Comparison of ENCODE assay signal across 11 cellular contexts in the genomic region with DNA sequence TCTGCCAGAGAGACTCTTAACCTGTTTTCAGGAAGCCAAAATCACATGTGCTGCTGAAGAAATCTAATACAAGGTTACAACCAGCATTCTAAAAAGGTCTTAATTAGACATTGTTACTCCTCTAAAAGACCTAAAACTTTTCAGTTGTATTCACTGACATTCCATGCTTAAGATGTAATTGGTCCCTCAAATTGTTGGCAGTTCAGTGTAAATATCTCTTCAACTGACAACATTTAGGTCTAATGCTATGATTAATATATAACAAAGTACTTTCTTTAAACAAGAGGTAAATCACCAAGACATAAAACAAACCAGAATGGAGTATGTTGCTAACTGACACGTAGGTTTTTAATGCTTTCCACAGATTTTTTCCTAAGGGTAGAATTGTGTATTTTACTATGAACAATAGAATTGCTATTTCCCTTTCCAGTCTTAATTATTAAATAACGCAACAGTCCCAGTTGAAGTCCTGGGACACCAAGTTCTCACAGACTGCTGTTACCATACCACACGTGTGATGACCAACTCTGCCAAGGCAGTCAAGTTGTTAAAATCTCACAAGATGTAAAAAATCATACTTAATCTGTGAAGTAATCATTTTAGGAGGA. TPM values are rescaled to one million over a fixed set of nuclear protein-coding genes. Genes with fewer than 3 reads are reported as not detected.
DNase-seq lines count a peak whose midpoint lies in the region; ATAC-seq, FAIRE-seq and TF ChIP-seq lines count a peak whose summit lies in the region.
"Had no signal": no experiment of that assay in that cellular context is flagged by ENCODE, and none has a peak within 500 bp of the region (broad histone marks: within the 10 kb centered on the region; RNA-seq: fewer than 3 reads in every experiment).

No MANE protein-coding gene starts in this region.

- H3K9me3 ChIP-seq in astrocyte (ENCODE audit: insufficient read depth, low read depth, low read length) (no peaks in the 10 kb centered on the region), subcutaneous abdominal adipose tissue (ENCODE audit: control insufficient read depth in 5 of 5, low read length in 5 of 5) (no peaks in the 10 kb centered on the region)
- H3K9me3 ChIP-seq in naive thymus-derived CD4-positive, alpha-beta T cell (ENCODE audit: control insufficient read depth in 2 of 3, low read length in 3 of 3) = no peaks in the 10 kb centered on the region

- H3K36me3 Mint-ChIP-seq in astrocyte (ENCODE audit: low read depth, unreplicated experiment) = peaks cover 2% of the 10 kb centered on the region
- H3K36me3 Mint-ChIP-seq in naive thymus-derived CD4-positive, alpha-beta T cell = peaks cover 0 to 5% (median 0%) of the 10 kb centered on the region in 5 donors

- TF ChIP-seq CTCF in astrocyte (IDR thresholded peaks at IDR 0.05; ENCODE audit: insufficient read depth, low read depth, low read length) = no peak

- H3K4me3 ChIP-seq in astrocyte (ENCODE audit: insufficient read depth, low read depth, low read length) (no peak overlapping the region), subcutaneous abdominal adipose tissue (ENCODE audit: low read depth in 1 of 5, low read length in 5 of 5) (peak overlapping the region in 3 of 5 donors; percentile 28 to 40 (median 36))
- no peak overlapping the region for H3K4me3 ChIP-seq in naive thymus-derived CD4-positive, alpha-beta T cell (ENCODE audit: low read length)

- no peak overlapping the region for H2AFZ ChIP-seq in astrocyte (ENCODE audit: low read depth, low read length)

- H3K9me3 Mint-ChIP-seq in astrocyte (ENCODE audit: unreplicated experiment) = no peaks in the 10 kb centered on the region
- H3K9me3 Mint-ChIP-seq in naive thymus-derived CD4-positive, alpha-beta T cell = peaks cover 0 to 5% (median 0%) of the 10 kb centered on the region in 11 donors

- H4K20me1 ChIP-seq in astrocyte (ENCODE audit: insufficient read depth, low read length) = peaks cover 11% of the 10 kb centered on the region

- H3K4me1 ChIP-seq in astrocyte (ENCODE audit: insufficient read depth, low read length) (peaks cover 29% of the 10 kb centered on the region), subcutaneous abdominal adipose tissue (ENCODE audit: control insufficient read depth in 5 of 5, insufficient read depth in 5 of 5, low read length in 5 of 5) (peaks cover 3 to 48% (median 18%) of the 10 kb centered on the region in 5 donors)
- peaks cover 5 to 12% of the 10 kb centered on the region in 2 donors for H3K4me1 ChIP-seq in naive thymus-derived CD4-positive, alpha-beta T cell (ENCODE audit: control insufficient read depth in 2 of 2, insufficient read depth in 2 of 2, low read length in 2 of 2)

- no peak overlapping the region for H3K4me3 Mint-ChIP-seq in astrocyte (ENCODE audit: unreplicated experiment)
- H3K4me3 Mint-ChIP-seq in naive thymus-derived CD4-positive, alpha-beta T cell = no peak overlapping the region

- peaks cover 47% of the 10 kb centered on the region for H3K4me1 Mint-ChIP-seq in astrocyte (ENCODE audit: low read depth, unreplicated experiment)
- peaks cover 5 to 17% (median 7%) of the 10 kb centered on the region in 7 donors for H3K4me1 Mint-ChIP-seq in naive thymus-derived CD4-positive, alpha-beta T cell

- peak; percentile 59 for FAIRE-seq in astrocyte (lab: Jason Lieb, UNC)

- no peak overlapping the region for H3K27ac ChIP-seq in astrocyte (ENCODE audit: low read depth, low read length)
- peak overlapping the region; percentile 79 for H3K27ac ChIP-seq in subcutaneous abdominal adipose tissue (ENCODE audit: low read depth, low read length)
- no peak overlapping the region for H3K27ac ChIP-seq in naive thymus-derived CD4-positive, alpha-beta T cell (ENCODE audit: low read depth, low read length)

- no peaks in the 10 kb centered on the region for H3K27me3 Mint-ChIP-seq in astrocyte (ENCODE audit: low read depth, unreplicated experiment)
- peaks cover 57 to 74% (median 70%) of the 10 kb centered on the region in 5 donors for H3K27me3 Mint-ChIP-seq in naive thymus-derived CD4-positive, alpha-beta T cell

- ATAC-seq in naive thymus-derived CD4-positive, alpha-beta T cell = no peak

- peaks cover 13% of the 10 kb centered on the region for H3K79me2 ChIP-seq in astrocyte (ENCODE audit: insufficient read depth, low read length)

- H3K9ac ChIP-seq in astrocyte (ENCODE audit: low read length) (no peak overlapping the region), subcutaneous abdominal adipose tissue (ENCODE audit: low read length in 5 of 5) (peak overlapping the region in 1 of 5 donors; percentile 21)

- H3K4me2 ChIP-seq in astrocyte (ENCODE audit: low read length) = peak overlapping the region; percentile 7

- no peaks in the 10 kb centered on the region for H3K36me3 ChIP-seq in astrocyte (ENCODE audit: insufficient read depth, low read length)
- no peaks in the 10 kb centered on the region for H3K36me3 ChIP-seq in subcutaneous abdominal adipose tissue (ENCODE audit: control insufficient read depth in 5 of 5, insufficient read depth in 5 of 5, low read length in 5 of 5)
- no peaks in the 10 kb centered on the region for H3K36me3 ChIP-seq in naive thymus-derived CD4-positive, alpha-beta T cell (ENCODE audit: control insufficient read depth in 2 of 3, insufficient read depth in 3 of 3, low read length in 3 of 3)

- CTCF ChIA-PET in naive thymus-derived CD4-positive, alpha-beta T cell (lab: Charles Lee) = no interaction called here

- no peak overlapping the region for H3K27ac Mint-ChIP-seq in astrocyte (ENCODE audit: unreplicated experiment)
- no peak overlapping the region for H3K27ac Mint-ChIP-seq in naive thymus-derived CD4-positive, alpha-beta T cell

- DNase-seq in ELR (ENCODE audit: low read depth) (peak; percentile 6), astrocyte (ENCODE audit: low read depth) (peak; percentile 56), iris pigment epithelial cell (ENCODE audit: low read depth) (peak; percentile 48), amygdala (lab: John Stamatoyannopoulos, UW) (no peak), NCI-H2171 treated with DMSO at 0.1 percent for 48 hours (lab: John Stamatoyannopoulos, UW) (no peak), AG08396 (ENCODE audit: low spot score) (no peak)
- DNase-seq in naive thymus-derived CD4-positive, alpha-beta T cell = no peak
- DNase-seq: activated CD4-positive, alpha-beta T cell treated with anti-CD3 and anti-CD28 coated beads for 48 hours; GF-D8; T-helper 2 cell had no signal

- intact Hi-C loops in naive thymus-derived CD4-positive, alpha-beta T cell (cut with micrococcal nuclease) = no loop called here

- POLR2A ChIA-PET in naive thymus-derived CD4-positive, alpha-beta T cell (lab: Charles Lee) = no interaction called here

- H3K27me3 ChIP-seq in astrocyte (ENCODE audit: insufficient read depth, low read length) (no peaks in the 10 kb centered on the region), subcutaneous abdominal adipose tissue (ENCODE audit: control insufficient read depth in 5 of 5, insufficient read depth in 4 of 5, low read length in 5 of 5) (no peaks in the 10 kb centered on the region)
- peaks cover 4 to 29% of the 10 kb centered on the region in 2 donors for H3K27me3 ChIP-seq in naive thymus-derived CD4-positive, alpha-beta T cell (ENCODE audit: control insufficient read depth in 2 of 2, insufficient read depth in 2 of 2, low read length in 2 of 2)

RNA-seq across cellular contexts. Expression of gene JCAD, which starts 4.2 kb away (rescaled TPM):
- total RNA-seq in astrocyte = 27.3 and 29.0 TPM in 2 replicates
- under 1 TPM in 2 of 5 experiments, not detected in 3; 0.44 to 0.56 TPM for total RNA-seq in naive thymus-derived CD4-positive, alpha-beta T cell
- polyA plus RNA-seq in naive thymus-derived CD4-positive, alpha-beta T cell = not detected

Comparison
In these comparisons a context has a peak if more than half of its experiments do, and no peak if none do; other contexts are left out.
1. DNase-seq: peak in ELR (single experiment), astrocyte (single experiment) and iris pigment epithelial cell (single experiment); none in amygdala (0 of 56), NCI-H2171 treated with DMSO at 0.1 percent for 48 hours (single experiment), AG08396 (single experiment) and naive thymus-derived CD4-positive, alpha-beta T cell (0 of 9).
2. H3K4me3 ChIP-seq: peak in subcutaneous abdominal adipose tissue (3 of 5); none in astrocyte (single experiment) and naive thymus-derived CD4-positive, alpha-beta T cell (single experiment).
3. RNA of gene JCAD, which starts 4.2 kb away (total RNA-seq): 27.3 to 29.0 TPM in astrocyte; 0.44 to 0.56 TPM in naive thymus-derived CD4-positive, alpha-beta T cell; every median in the first group is over 10 times any median in the second.